ENCODE assay signal across 9 cellular contexts in genomic region chr10:1036341-1036791, GRCh38. TPM values are rescaled to one million over a fixed set of nuclear protein-coding genes. Genes with fewer than 3 reads are reported as not detected.
DNase-seq lines count a peak whose midpoint lies in the region; ATAC-seq and TF ChIP-seq lines count a peak whose summit lies in the region.
"Had no signal": no experiment of that assay in that cellular context is flagged by ENCODE, and none has a peak within 500 bp of the region (broad histone marks: within the 10 kb centered on the region; RNA-seq: fewer than 3 reads in every experiment).

No MANE protein-coding gene starts in this region.

- no peak overlapping the region for H3K4me3 Mint-ChIP-seq in naive thymus-derived CD8-positive, alpha-beta T cell

- peak; percentile 79 for ATAC-seq in GM21825 (IDR thresholded peaks at IDR 0.05; ENCODE audit: unreplicated experiment)
- peak; percentile 26 for ATAC-seq in left colon
- no peak for ATAC-seq in naive thymus-derived CD8-positive, alpha-beta T cell
- ATAC-seq in HG03139 (IDR thresholded peaks at IDR 0.05; ENCODE audit: unreplicated experiment): no peak

- intact Hi-C loops in left colon (cut with DNase I, micrococcal nuclease): no loop called here

- no peaks in the 10 kb centered on the region for H3K27me3 Mint-ChIP-seq in naive thymus-derived CD8-positive, alpha-beta T cell

- no peak overlapping the region for H3K27ac Mint-ChIP-seq in naive thymus-derived CD8-positive, alpha-beta T cell

- H3K4me1 Mint-ChIP-seq in naive thymus-derived CD8-positive, alpha-beta T cell: peaks cover 0 to 7% (median 0%) of the 10 kb centered on the region in 4 donors

- DNase-seq in GM13977 (ENCODE audit: low spot score) (peak; percentile 67), SW480 (ENCODE audit: low spot score) (peak; percentile 2), left colon (no peak), D341Med (ENCODE audit: low spot score) (no peak), RPMI8226 (no peak)
- DNase-seq in naive thymus-derived CD8-positive, alpha-beta T cell: no peak
- DNase-seq: right lobe of liver had no signal

- no peak for TF ChIP-seq CTCF in GM13977 (IDR thresholded peaks at IDR 0.05; ENCODE audit: extremely low read depth, insufficient read depth, missing control alignments)

- no peaks in the 10 kb centered on the region for H3K9me3 Mint-ChIP-seq in naive thymus-derived CD8-positive, alpha-beta T cell

- POLR2A ChIA-PET in naive thymus-derived CD8-positive, alpha-beta T cell (lab: Charles Lee): interaction anchor here (0.9 to 1.3 kb wide), 2 partner anchors 12 to 20 kb away, joined by 3 to 4 read pairs; partner anchors contain the start of genes IDI1 and WDR37

- peaks cover 4 to 26% (median 5%) of the 10 kb centered on the region in 3 donors for H3K36me3 Mint-ChIP-seq in naive thymus-derived CD8-positive, alpha-beta T cell

- in situ Hi-C loops in GM13977 (cut with MboI; ENCODE audit: low pct_unique_long_range_greater_than_20kb, low sequenced_read_pairs, unreplicated experiment): no loop called here

RNA-seq across cellular contexts. Expression of gene IDI2, which starts 10.7 kb away (rescaled TPM):
- total RNA-seq in left colon: not detected
- total RNA-seq in naive thymus-derived CD8-positive, alpha-beta T cell: not detected
- not detected for polyA plus RNA-seq in naive thymus-derived CD8-positive, alpha-beta T cell
- total RNA-seq: right lobe of liver had no signal

RNA-seq across cellular contexts. Expression of gene IDI1, which starts 12.6 kb away (rescaled TPM):
- 100 to 1,000 TPM in 1 of 2 donors, 10 to 100 TPM in 1; 65.2 to 132 TPM for total RNA-seq in left colon
- 10 to 100 TPM; 29.0 to 33.9 TPM for total RNA-seq in naive thymus-derived CD8-positive, alpha-beta T cell
- polyA plus RNA-seq in naive thymus-derived CD8-positive, alpha-beta T cell: 10 to 100 TPM; 31.0 to 53.5 (median 33.9) TPM

RNA-seq across cellular contexts. Expression of gene WDR37, which starts 19.8 kb away (rescaled TPM):
- 10 to 100 TPM; 16.9 to 20.0 TPM for total RNA-seq in left colon
- 10 to 100 TPM; 46.8 to 49.4 TPM for total RNA-seq in naive thymus-derived CD8-positive, alpha-beta T cell
- 10 to 100 TPM; 15.9 to 21.6 (median 18.0) TPM for polyA plus RNA-seq in naive thymus-derived CD8-positive, alpha-beta T cell

RNA-seq across cellular contexts. Expression of gene GTPBP4, which starts 48.1 kb away (rescaled TPM):
- total RNA-seq in left colon: 10 to 100 TPM; 22.7 to 35.6 TPM
- total RNA-seq in naive thymus-derived CD8-positive, alpha-beta T cell: 10 to 100 TPM; 64.0 to 67.7 TPM
- 10 to 100 TPM; 22.7 to 29.8 (median 25.9) TPM for polyA plus RNA-seq in naive thymus-derived CD8-positive, alpha-beta T cell

Comparison
In these comparisons a context has a peak if more than half of its experiments do, and no peak if none do; other contexts are left out.
1. DNase-seq: peak in GM13977 (single experiment) and SW480 (single experiment); none in left colon (0 of 2), naive thymus-derived CD8-positive, alpha-beta T cell (0 of 10), D341Med (single experiment) and RPMI8226 (single experiment).
2. ATAC-seq: peak in GM21825 (single experiment) and left colon (single experiment); none in naive thymus-derived CD8-positive, alpha-beta T cell (0 of 2) and HG03139 (single experiment).